8 cellular contexts compared by ENCODE assay signal in the genomic region with DNA sequence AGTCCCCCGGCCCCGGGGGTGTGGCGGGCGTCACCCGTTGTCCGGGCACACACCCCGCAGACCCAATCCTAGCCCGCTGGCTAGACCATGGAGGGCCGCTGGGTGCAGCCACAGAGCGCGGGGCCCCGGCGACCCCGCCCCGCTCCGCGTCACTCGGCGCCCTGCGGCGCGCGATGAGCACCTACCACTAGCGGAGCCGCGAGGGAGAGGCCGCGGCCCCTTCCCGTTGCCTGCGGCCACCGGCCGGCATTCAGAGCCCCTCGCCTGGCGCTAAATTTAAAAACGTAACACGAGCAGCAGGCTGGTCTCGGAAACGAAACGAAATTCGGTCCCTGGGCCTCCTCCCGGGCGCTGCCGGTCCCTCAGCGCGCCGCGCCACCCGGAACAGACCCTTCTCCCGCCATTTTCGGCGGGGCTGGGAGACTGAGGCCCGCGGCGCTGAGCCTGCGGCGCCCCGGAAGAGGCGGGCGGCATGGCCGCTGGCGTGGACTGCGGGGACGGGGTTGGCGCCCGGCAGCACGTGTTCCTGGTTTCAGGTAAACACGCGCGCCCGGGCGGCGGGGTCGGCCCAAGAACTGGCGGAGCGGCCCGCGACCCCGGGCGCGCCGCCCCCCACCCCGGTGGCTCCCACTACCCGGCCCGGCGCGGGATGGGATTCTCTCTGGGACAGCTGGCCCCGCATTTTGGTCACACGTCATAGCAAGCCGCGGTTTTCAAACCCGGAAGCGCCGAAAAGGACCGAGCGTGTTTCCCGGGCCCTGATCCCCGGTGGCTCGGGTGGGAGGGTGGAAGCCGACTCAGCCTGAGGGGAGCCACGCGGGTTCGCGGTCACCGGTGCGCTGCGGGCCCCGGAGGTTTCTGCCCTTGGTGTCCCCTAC.
DNase-seq lines count a peak whose midpoint lies in the region; ATAC-seq lines count a peak whose summit lies in the region.

A gene with protein sequence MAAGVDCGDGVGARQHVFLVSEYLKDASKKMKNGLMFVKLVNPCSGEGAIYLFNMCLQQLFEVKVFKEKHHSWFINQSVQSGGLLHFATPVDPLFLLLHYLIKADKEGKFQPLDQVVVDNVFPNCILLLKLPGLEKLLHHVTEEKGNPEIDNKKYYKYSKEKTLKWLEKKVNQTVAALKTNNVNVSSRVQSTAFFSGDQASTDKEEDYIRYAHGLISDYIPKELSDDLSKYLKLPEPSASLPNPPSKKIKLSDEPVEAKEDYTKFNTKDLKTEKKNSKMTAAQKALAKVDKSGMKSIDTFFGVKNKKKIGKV (plus strand): TSS at position 187 of the 878 bp plus-strand sequence. CDS start 286 bp downstream, at position 473.

- peak within 1 kb of the TSS; percentile 91 for H3K4me3 Mint-ChIP-seq in central memory CD8-positive, alpha-beta T cell

- DNase-seq in 8988T (peak; percentile 76), NCI-H2171 treated with DMSO at 0.1 percent for 48 hours (lab: John Stamatoyannopoulos, UW) (peak; percentile 84), kidney glomerular epithelial cell (lab: John Stamatoyannopoulos, UW) (peak; percentile 22)
- DNase-seq in central memory CD8-positive, alpha-beta T cell (ENCODE audit: low spot score in 2 of 2): peak; percentile 54 to 55
- peak; percentile 42 to 63 (median 50) for DNase-seq in stimulated activated CD4-positive, alpha-beta T cell treated with anti-CD3 and anti-CD28 coated beads, Interleukin-1b, Interleukin-23, amount 100 ng/mL, for 24 hours (ENCODE audit: low read depth in 4 of 4, low spot score in 1 of 4)

- peak within 1 kb of the TSS; percentile 95 for H3K27ac Mint-ChIP-seq in central memory CD8-positive, alpha-beta T cell (ENCODE audit: low read depth)

- peaks cover 5% of the 10 kb centered on the region for H3K36me3 Mint-ChIP-seq in central memory CD8-positive, alpha-beta T cell (ENCODE audit: insufficient read depth)

- ATAC-seq in GM18517 (IDR thresholded peaks at IDR 0.05; ENCODE audit: unreplicated experiment) (peak; percentile 69), HG03025 (IDR thresholded peaks at IDR 0.05; ENCODE audit: low FRiP score, unreplicated experiment) (peak; percentile 62)
- peak; percentile 86 to 89 for ATAC-seq in activated CD4-positive, CD25-positive, alpha-beta regulatory T cell treated with anti-CD3 and anti-CD28 coated beads, Interleukin-2, amount 50 U/mL, for 24 hours
- ATAC-seq in central memory CD8-positive, alpha-beta T cell (replicated peaks; ENCODE audit: extremely low read depth, poor library complexity, severe bottlenecking): peak; percentile 69

- H3K4me1 Mint-ChIP-seq in central memory CD8-positive, alpha-beta T cell: peaks cover 30% of the 10 kb centered on the region

- no peaks in the 10 kb centered on the region for H3K27me3 Mint-ChIP-seq in central memory CD8-positive, alpha-beta T cell

- H3K9me3 Mint-ChIP-seq in central memory CD8-positive, alpha-beta T cell: no peaks in the 10 kb centered on the region

Comparison
In these comparisons a context has a peak if more than half of its experiments do, and no peak if none do; other contexts are left out.
1. Peak in every context shown above with its lines: DNase-seq and ATAC-seq.
2. DNase-seq: peak in every context shown above with its lines; median percentile 84 in NCI-H2171 treated with DMSO at 0.1 percent for 48 hours; 76 in 8988T; 54 in central memory CD8-positive, alpha-beta T cell; 50 in stimulated activated CD4-positive, alpha-beta T cell treated with anti-CD3 and anti-CD28 coated beads, Interleukin-1b, Interleukin-23, amount 100 ng/mL, for 24 hours; 22 in kidney glomerular epithelial cell.